In the genomic region with DNA sequence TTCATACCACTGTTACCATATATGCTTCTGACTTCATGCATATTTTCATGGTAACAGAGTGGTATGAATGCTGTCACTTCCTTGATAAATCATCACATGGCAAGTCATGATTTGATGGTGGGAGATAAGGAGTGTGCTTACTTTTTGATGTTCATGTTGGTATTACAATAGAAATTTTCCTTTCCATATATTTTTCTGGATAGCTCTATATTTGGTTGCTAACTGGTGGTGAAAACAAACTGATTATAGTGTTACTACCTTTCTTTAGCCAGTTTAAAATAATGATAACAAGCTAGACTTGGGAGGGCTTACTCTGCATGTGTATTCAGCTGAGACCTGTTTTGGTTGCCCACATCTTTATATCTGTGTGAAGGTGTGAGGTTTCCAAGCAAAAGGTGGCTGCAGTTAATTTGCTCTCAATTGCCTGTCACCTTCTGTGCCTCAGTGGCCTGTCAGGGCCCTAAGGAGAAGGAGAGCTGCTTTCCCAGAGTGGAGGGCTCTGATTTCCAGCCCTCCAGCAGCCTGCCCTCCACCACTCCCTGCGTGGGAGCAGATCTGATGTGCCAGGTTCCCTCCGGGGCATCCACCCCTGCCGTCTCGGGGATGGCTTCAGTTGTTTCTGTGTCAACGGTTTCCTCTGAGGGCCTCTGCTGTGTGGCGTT, we compare ENCODE assay signal across 1 cellular context.
TF ChIP-seq lines count a peak whose summit lies in the region.

No MANE protein-coding gene starts in this region.

TF ChIP-seq in H1, 55 proteins besides CTCF, POLR2A, EP300 and RAD21:
- TF ChIP-seq CTBP2 (IDR thresholded peaks at IDR 0.05; ENCODE audit: borderline replicate concordance, insufficient read depth, insufficient read length, low read length) (no peak), POU5F1 (IDR thresholded peaks at IDR 0.05; ENCODE audit: low read depth, low read length) (no peak), KDM1A (IDR thresholded peaks at IDR 0.05; ENCODE audit: borderline replicate concordance, low read length) (no peak)
